ENCODE assay signal across 16 cellular contexts in genomic region chrX:45709381-45709780, GRCh38.
DNase-seq lines count a peak whose midpoint lies in the region; ATAC-seq and TF ChIP-seq lines count a peak whose summit lies in the region.
"Had no signal": no experiment of that assay in that cellular context is flagged by ENCODE, and none has a peak within 500 bp of the region (broad histone marks: within the 10 kb centered on the region; RNA-seq: fewer than 3 reads in every experiment).

No MANE protein-coding gene starts in this region.

- H3K36me3 ChIP-seq in IMR-90 (ENCODE audit: control insufficient read depth, insufficient read depth, low read length) (no peaks in the 10 kb centered on the region), aorta (ENCODE audit: control insufficient read depth in 1 of 2, insufficient read depth in 2 of 2, low read length in 1 of 2) (no peaks in the 10 kb centered on the region), mesendoderm (ENCODE audit: control insufficient read depth, insufficient read depth, low read length) (no peaks in the 10 kb centered on the region)
- H3K36me3 ChIP-seq: ascending aorta, esophagus squamous epithelium, suprapubic skin had no signal

- H3K27me3 Mint-ChIP-seq in T-helper 2 cell treated with Interferon-gamma antibody and Interleukin-4, amounts not matched to agents 5 μg/mL and 100 μg/mL, for 36 hours (ENCODE audit: low read depth), result no peaks in the 10 kb centered on the region
- no peaks in the 10 kb centered on the region for H3K27me3 Mint-ChIP-seq in activated T-helper 2 cell treated with anti-CD3 and anti-CD28 coated beads, Interferon-gamma antibody, Interleukin-2, Interleukin-4, amounts not matched to agents 10 μg/mL and 5 μg/mL and 100 μg/mL, durations not matched to agents 14 hours and 24 hours and 36 hours (ENCODE audit: low read depth)
- H3K27me3 Mint-ChIP-seq: CD4-positive, alpha-beta T cell had no signal

- H3K27me3 ChIP-seq in IMR-90 (ENCODE audit: control insufficient read depth, insufficient read depth, low read length), result no peaks in the 10 kb centered on the region
- no peaks in the 10 kb centered on the region for H3K27me3 ChIP-seq in aorta (ENCODE audit: control insufficient read depth in 1 of 2, insufficient read depth in 2 of 2, low read length in 1 of 2)
- H3K27me3 ChIP-seq in mesendoderm (ENCODE audit: insufficient read depth, low read length, poor library complexity), result no peaks in the 10 kb centered on the region
- H3K27me3 ChIP-seq: ascending aorta, suprapubic skin had no signal

- H3K79me2 ChIP-seq in mesendoderm (ENCODE audit: control insufficient read depth, insufficient read depth, low read length), result no peaks in the 10 kb centered on the region

- no peak for TF ChIP-seq RAD21 in IMR-90 (IDR thresholded peaks at IDR 0.05; ENCODE audit: low read length)

- H4K20me1 ChIP-seq in IMR-90 (ENCODE audit: insufficient read depth, low read length), result no peaks in the 10 kb centered on the region

- H4K91ac ChIP-seq in IMR-90 (ENCODE audit: insufficient read depth, low read depth, low read length), result peak overlapping the region; percentile 53

- H3K4me1 ChIP-seq in IMR-90 (ENCODE audit: control insufficient read depth, insufficient read depth, low read length) (peaks cover 13% of the 10 kb centered on the region), aorta (ENCODE audit: control insufficient read depth in 1 of 2, insufficient read depth in 2 of 2, low read length in 2 of 2) (no peaks in the 10 kb centered on the region), mesendoderm (ENCODE audit: control insufficient read depth, low read depth, low read length) (no peaks in the 10 kb centered on the region)
- H3K4me1 ChIP-seq: ascending aorta, esophagus squamous epithelium, suprapubic skin had no signal

- dilution Hi-C loops in IMR-90 (cut with HindIII; ENCODE audit: low sequenced_read_pairs, unreplicated experiment), result no loop called here

- no peaks in the 10 kb centered on the region for H3K36me3 Mint-ChIP-seq in T-helper 2 cell treated with Interferon-gamma antibody and Interleukin-4, amounts not matched to agents 5 μg/mL and 100 μg/mL, for 36 hours (ENCODE audit: low read depth)
- H3K36me3 Mint-ChIP-seq in activated T-helper 2 cell treated with anti-CD3 and anti-CD28 coated beads, Interferon-gamma antibody, Interleukin-2, Interleukin-4, amounts not matched to agents 10 μg/mL and 5 μg/mL and 100 μg/mL, durations not matched to agents 14 hours and 24 hours and 36 hours (ENCODE audit: low read depth), result no peaks in the 10 kb centered on the region

- H3K56ac ChIP-seq in IMR-90 (ENCODE audit: extremely low read depth, insufficient read depth, low read length), result peak overlapping the region; percentile 84; the same call in 1 of the 2 replicates
- no peak overlapping the region for H3K56ac ChIP-seq in mesendoderm (ENCODE audit: low read length)

- H4K5ac ChIP-seq in IMR-90 (ENCODE audit: low read depth, low read length), result peak overlapping the region; percentile 19; the same call in 1 of the 2 replicates
- no peak overlapping the region for H4K5ac ChIP-seq in mesendoderm (ENCODE audit: low read length)

- no peak overlapping the region for H2AFZ ChIP-seq in IMR-90 (replicated peaks; ENCODE audit: low read length, poor library complexity)

- no peaks in the 10 kb centered on the region for H3K9me3 Mint-ChIP-seq in T-helper 2 cell treated with Interferon-gamma antibody and Interleukin-4, amounts not matched to agents 5 μg/mL and 100 μg/mL, for 36 hours
- peaks cover 10% of the 10 kb centered on the region for H3K9me3 Mint-ChIP-seq in activated T-helper 2 cell treated with anti-CD3 and anti-CD28 coated beads, Interferon-gamma antibody, Interleukin-2, Interleukin-4, amounts not matched to agents 10 μg/mL and 5 μg/mL and 100 μg/mL, durations not matched to agents 14 hours and 24 hours and 36 hours
- H3K9me3 Mint-ChIP-seq: activated T-cell treated with anti-CD3 and anti-CD28 coated beads, Interleukin-2, amount 50 U/mL, for 4 hours; CD4-positive, alpha-beta T cell had no signal

- H3K9ac ChIP-seq in IMR-90 (ENCODE audit: low read depth, low read length) (peak overlapping the region; percentile 7; the same call in 1 of the 2 replicates), mesendoderm (ENCODE audit: low read length) (no peak overlapping the region)

- H3K18ac ChIP-seq in IMR-90 (ENCODE audit: low read depth, low read length) (peak overlapping the region; percentile 86; the same call in 1 of the 2 replicates), mesendoderm (ENCODE audit: low read length) (no peak overlapping the region)

- H3K4me1 Mint-ChIP-seq in T-helper 2 cell treated with Interferon-gamma antibody and Interleukin-4, amounts not matched to agents 5 μg/mL and 100 μg/mL, for 36 hours (ENCODE audit: low read depth), result peaks cover 24% of the 10 kb centered on the region
- peaks cover 36% of the 10 kb centered on the region for H3K4me1 Mint-ChIP-seq in activated T-helper 2 cell treated with anti-CD3 and anti-CD28 coated beads, Interferon-gamma antibody, Interleukin-2, Interleukin-4, amounts not matched to agents 10 μg/mL and 5 μg/mL and 100 μg/mL, durations not matched to agents 14 hours and 24 hours and 36 hours (ENCODE audit: low read depth)

- intact Hi-C loops in IMR-90 (cut with micrococcal nuclease), result no loop called here
- intact Hi-C loops in activated T-helper 2 cell treated with anti-CD3 and anti-CD28 coated beads, Interferon-gamma antibody, Interleukin-2, Interleukin-4, amounts not matched to agents 10 μg/mL and 5 μg/mL and 100 μg/mL, durations not matched to agents 14 hours and 24 hours and 36 hours (cut with micrococcal nuclease), result no loop called here
- intact Hi-C loops in aorta (cut with DNase I), result no loop called here

- POLR2A ChIA-PET in IMR-90 (lab: Charles Lee; ENCODE audit: unreplicated experiment), result interaction anchor here (0.6 kb wide), 1 partner anchor 122 kb away, joined by 3 read pairs; no protein-coding TSS in a partner anchor

- peak overlapping the region; percentile 93; the same call in 1 of the 2 replicates for H3K4ac ChIP-seq in IMR-90 (ENCODE audit: low read depth, low read length)
- H3K4ac ChIP-seq in mesendoderm (ENCODE audit: low read depth, low read length), result no peak overlapping the region

- no peaks in the 10 kb centered on the region for H3K9me1 ChIP-seq in IMR-90 (ENCODE audit: insufficient read depth, low read length)

- peak overlapping the region; percentile 95 for H2BK20ac ChIP-seq in IMR-90 (ENCODE audit: low read depth, low read length)

- no peak for DNase-seq in T-helper 2 cell treated with Interferon-gamma antibody and Interleukin-4, amounts not matched to agents 5 μg/mL and 100 μg/mL, for 36 hours (ENCODE audit: low spot score)
- no peak for DNase-seq in T-helper 2 cell
- peak; percentile 44 for DNase-seq in IMR-90
- no peak for DNase-seq in activated T-helper 2 cell treated with anti-CD3 and anti-CD28 coated beads, Interferon-gamma antibody, Interleukin-2, Interleukin-4, amounts not matched to agents 10 μg/mL and 5 μg/mL and 100 μg/mL, durations not matched to agents 14 hours and 24 hours and 36 hours (ENCODE audit: low spot score)
- peak; percentile 81 for DNase-seq in kidney tubule cell (ENCODE audit: low spot score)
- DNase-seq in aorta, result no peak
- no peak for DNase-seq in NCI-H510A treated with DMSO at 0.1 percent for 48 hours (lab: John Stamatoyannopoulos, UW)
- DNase-seq in mesendoderm, result no peak
- DNase-seq: 8988T; CD4-positive, alpha-beta T cell; dermis blood vessel endothelial cell; esophagus squamous epithelium had no signal

- no peaks in the 10 kb centered on the region for H3K9me3 ChIP-seq in IMR-90 (ENCODE audit: control insufficient read depth, insufficient read depth, low read length)
- H3K9me3 ChIP-seq in aorta (ENCODE audit: control insufficient read depth, low read length), result no peaks in the 10 kb centered on the region
- H3K9me3 ChIP-seq: ascending aorta, esophagus squamous epithelium, suprapubic skin had no signal

- H3K14ac ChIP-seq in IMR-90 (replicated peaks; ENCODE audit: low read depth, low read length), result peak overlapping the region; percentile 79

- ATAC-seq in IMR-90 (ENCODE audit: low read depth) (0 out of 2 replicates have a peak, but pooled peaks have one; percentile 9), aorta (ENCODE audit: low FRiP score) (no peak)

- H2BK15ac ChIP-seq in IMR-90 (ENCODE audit: low read depth, low read length) (peak overlapping the region; percentile 24; the same call in 2 of the 3 replicates), mesendoderm (replicated peaks; ENCODE audit: low read depth) (no peak overlapping the region)

- peak overlapping the region; percentile 44 for H3K4me3 Mint-ChIP-seq in T-helper 2 cell treated with Interferon-gamma antibody and Interleukin-4, amounts not matched to agents 5 μg/mL and 100 μg/mL, for 36 hours
- H3K4me3 Mint-ChIP-seq in activated T-helper 2 cell treated with anti-CD3 and anti-CD28 coated beads, Interferon-gamma antibody, Interleukin-2, Interleukin-4, amounts not matched to agents 10 μg/mL and 5 μg/mL and 100 μg/mL, durations not matched to agents 14 hours and 24 hours and 36 hours (ENCODE audit: low read depth), result no peak overlapping the region
- H3K4me3 Mint-ChIP-seq: activated T-cell treated with anti-CD3 and anti-CD28 coated beads, Interleukin-2, amount 50 U/mL, for 4 hours; CD4-positive, alpha-beta T cell had no signal

- H2AK9ac ChIP-seq in IMR-90 (replicated peaks; ENCODE audit: low read depth, low read length, poor library complexity), result no peak overlapping the region

- H3K79me1 ChIP-seq in IMR-90 (ENCODE audit: low read depth in 1 of 2, low read length in 2 of 2) (peaks cover 4 to 18% of the 10 kb centered on the region in 2 experiments; a peak in 2 of 4 replicates), mesendoderm (ENCODE audit: low read length) (no peaks in the 10 kb centered on the region)

- H2BK120ac ChIP-seq in IMR-90 (ENCODE audit: low read depth, low read length) (peak overlapping the region; percentile 97), mesendoderm (ENCODE audit: low read depth, low read length) (no peak overlapping the region)

- TF ChIP-seq CTCF in IMR-90 (conservative IDR thresholded peaks at IDR 0.05; ENCODE audit: low read depth, low read length), result no peak

- no peak for TF ChIP-seq POLR2A in IMR-90 (IDR thresholded peaks at IDR 0.05; ENCODE audit: low read depth, low read length)

- no peak overlapping the region for H3K4me2 ChIP-seq in IMR-90 (ENCODE audit: low read depth, low read length)
- no peak overlapping the region for H3K4me2 ChIP-seq in mesendoderm (ENCODE audit: low read length)

- no CpG with 5 or more reads among the region's 1 CpG for WGBS in IMR-90 (ENCODE audit: extremely low coverage in 2 of 2, insufficient read length in 1 of 2), 2 experiments
- WGBS in aorta, 2 donors, result 70 to 97% methylated on average over 1 of the region's 1 CpG
- no CpG with 5 or more reads among the region's 1 CpG for WGBS in mesendoderm (ENCODE audit: extremely low coverage, insufficient coverage, low lambda C conversion rate)

- H2AK5ac ChIP-seq in IMR-90 (ENCODE audit: low read depth, low read length) (peak overlapping the region; percentile 12; the same call in 1 of the 2 replicates), mesendoderm (ENCODE audit: low read length) (no peak overlapping the region)

- peak overlapping the region; percentile 98; the same call in 1 of the 2 replicates for H3K23ac ChIP-seq in IMR-90 (ENCODE audit: low read depth, low read length)
- no peak overlapping the region for H3K23ac ChIP-seq in mesendoderm (ENCODE audit: low read length)

- CTCF ChIA-PET in IMR-90 (lab: Yijun Ruan, JAX), result no interaction called here

- H4K8ac ChIP-seq in IMR-90 (ENCODE audit: low read depth in 2 of 2, low read length in 2 of 2), result peak overlapping the region; percentile 21 to 92
- no peak overlapping the region for H4K8ac ChIP-seq in mesendoderm (ENCODE audit: low read depth, low read length)

- H3K4me3 ChIP-seq in IMR-90 (ENCODE audit: insufficient read depth, low read depth, low read length) (no peak overlapping the region), aorta (ENCODE audit: low read length in 2 of 2) (no peak overlapping the region), mesendoderm (ENCODE audit: low read length) (no peak overlapping the region)
- H3K4me3 ChIP-seq: ascending aorta, esophagus squamous epithelium, suprapubic skin had no signal

- in situ Hi-C loops in IMR-90 (cut with MboI; ENCODE audit: low sequenced_read_pairs), result no loop called here

- BruUV-seq in IMR-90 (replicated peaks; lab: Mats Ljungman, UMichigan), result no TSS peak

- H3K27ac ChIP-seq in IMR-90 (ENCODE audit: insufficient read depth, low read length) (peak overlapping the region; percentile 13; the same call in 1 of the 2 replicates), aorta (ENCODE audit: low read depth in 1 of 2, low read length in 2 of 2) (no peak overlapping the region), mesendoderm (ENCODE audit: low read depth, low read length) (no peak overlapping the region)
- H3K27ac ChIP-seq: esophagus squamous epithelium, HL-60, suprapubic skin had no signal

- H2BK5ac ChIP-seq in IMR-90 (ENCODE audit: low read depth, low read length, poor library complexity, severe bottlenecking), result peak overlapping the region; percentile 97
- no peak overlapping the region for H2BK5ac ChIP-seq in mesendoderm (ENCODE audit: low read length)

- H3K27ac Mint-ChIP-seq in T-helper 2 cell treated with Interferon-gamma antibody and Interleukin-4, amounts not matched to agents 5 μg/mL and 100 μg/mL, for 36 hours, result no peak overlapping the region
- H3K27ac Mint-ChIP-seq in activated T-helper 2 cell treated with anti-CD3 and anti-CD28 coated beads, Interferon-gamma antibody, Interleukin-2, Interleukin-4, amounts not matched to agents 10 μg/mL and 5 μg/mL and 100 μg/mL, durations not matched to agents 14 hours and 24 hours and 36 hours, result peak overlapping the region; percentile 87
- H3K27ac Mint-ChIP-seq: CD4-positive, alpha-beta T cell had no signal

Comparison
In these comparisons a context has a peak if more than half of its experiments do, and no peak if none do; other contexts are left out.
1. DNase-seq: peak in IMR-90 (single experiment) and kidney tubule cell (single experiment); none in T-helper 2 cell treated with Interferon-gamma antibody and Interleukin-4, amounts not matched to agents 5 μg/mL and 100 μg/mL, for 36 hours (single experiment), T-helper 2 cell (0 of 5), activated T-helper 2 cell treated with anti-CD3 and anti-CD28 coated beads, Interferon-gamma antibody, Interleukin-2, Interleukin-4, amounts not matched to agents 10 μg/mL and 5 μg/mL and 100 μg/mL, durations not matched to agents 14 hours and 24 hours and 36 hours (single experiment), aorta (0 of 2), NCI-H510A treated with DMSO at 0.1 percent for 48 hours (single experiment) and mesendoderm (single experiment).